Comparison of ENCODE assay signal across 2 cellular contexts in genomic region chr5:151254533-151254932, GRCh38.
TF ChIP-seq lines count a peak whose summit lies in the region.

No MANE protein-coding gene starts in this region.

TF ChIP-seq in GM23338, 12 proteins besides CTCF, POLR2A, EP300 and RAD21:
- no peak for TF ChIP-seq ZNF114 (CRISPR knock-in tag; IDR thresholded peaks at IDR 0.05)
- TF ChIP-seq ZNF462 (CRISPR knock-in tag; IDR thresholded peaks at IDR 0.05), result no peak
- TF ChIP-seq EZH2phosphoT487 (IDR thresholded peaks at IDR 0.05; ENCODE audit: unreplicated experiment), result no peak
- TF ChIP-seq, protein P1, sequence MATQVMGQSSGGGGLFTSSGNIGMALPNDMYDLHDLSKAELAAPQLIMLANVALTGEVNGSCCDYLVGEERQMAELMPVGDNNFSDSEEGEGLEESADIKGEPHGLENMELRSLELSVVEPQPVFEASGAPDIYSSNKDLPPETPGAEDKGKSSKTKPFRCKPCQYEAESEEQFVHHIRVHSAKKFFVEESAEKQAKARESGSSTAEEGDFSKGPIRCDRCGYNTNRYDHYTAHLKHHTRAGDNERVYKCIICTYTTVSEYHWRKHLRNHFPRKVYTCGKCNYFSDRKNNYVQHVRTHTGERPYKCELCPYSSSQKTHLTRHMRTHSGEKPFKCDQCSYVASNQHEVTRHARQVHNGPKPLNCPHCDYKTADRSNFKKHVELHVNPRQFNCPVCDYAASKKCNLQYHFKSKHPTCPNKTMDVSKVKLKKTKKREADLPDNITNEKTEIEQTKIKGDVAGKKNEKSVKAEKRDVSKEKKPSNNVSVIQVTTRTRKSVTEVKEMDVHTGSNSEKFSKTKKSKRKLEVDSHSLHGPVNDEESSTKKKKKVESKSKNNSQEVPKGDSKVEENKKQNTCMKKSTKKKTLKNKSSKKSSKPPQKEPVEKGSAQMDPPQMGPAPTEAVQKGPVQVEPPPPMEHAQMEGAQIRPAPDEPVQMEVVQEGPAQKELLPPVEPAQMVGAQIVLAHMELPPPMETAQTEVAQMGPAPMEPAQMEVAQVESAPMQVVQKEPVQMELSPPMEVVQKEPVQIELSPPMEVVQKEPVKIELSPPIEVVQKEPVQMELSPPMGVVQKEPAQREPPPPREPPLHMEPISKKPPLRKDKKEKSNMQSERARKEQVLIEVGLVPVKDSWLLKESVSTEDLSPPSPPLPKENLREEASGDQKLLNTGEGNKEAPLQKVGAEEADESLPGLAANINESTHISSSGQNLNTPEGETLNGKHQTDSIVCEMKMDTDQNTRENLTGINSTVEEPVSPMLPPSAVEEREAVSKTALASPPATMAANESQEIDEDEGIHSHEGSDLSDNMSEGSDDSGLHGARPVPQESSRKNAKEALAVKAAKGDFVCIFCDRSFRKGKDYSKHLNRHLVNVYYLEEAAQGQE (IDR thresholded peaks at IDR 0.05; ENCODE audit: unreplicated experiment), result no peak
- TF ChIP-seq ZNF331 (CRISPR knock-in tag; IDR thresholded peaks at IDR 0.05; ENCODE audit: low read depth), result no peak
- TF ChIP-seq POLR2AphosphoS5 (IDR thresholded peaks at IDR 0.05; ENCODE audit: low read depth), result no peak
- TF ChIP-seq ETS1 (IDR thresholded peaks at IDR 0.05), result no peak
- no peak for TF ChIP-seq EZH2 (IDR thresholded peaks at IDR 0.05; ENCODE audit: low read depth, unreplicated experiment)
- no peak for TF ChIP-seq CREB1 (CRISPR knock-in tag; IDR thresholded peaks at IDR 0.05; ENCODE audit: low read depth)
- TF ChIP-seq JUNB (IDR thresholded peaks at IDR 0.05; ENCODE audit: unreplicated experiment), result no peak
- no peak for TF ChIP-seq STAT1 (IDR thresholded peaks at IDR 0.05; ENCODE audit: unreplicated experiment)
- no peak for TF ChIP-seq NANOG (IDR thresholded peaks at IDR 0.05; ENCODE audit: borderline replicate concordance)

TF ChIP-seq in GM12878, 131 proteins besides CTCF, POLR2A, EP300 and RAD21:
- TF ChIP-seq EGR1 (IDR thresholded peaks at IDR 0.05; ENCODE audit: borderline replicate concordance in 1 of 2, low read depth in 2 of 2, low read length in 2 of 2) (no peak), BMI1 (IDR thresholded peaks at IDR 0.05; ENCODE audit: borderline replicate concordance) (no peak), CREM (IDR thresholded peaks at IDR 0.05; ENCODE audit: low read depth) (no peak), SREBF2 (IDR thresholded peaks at IDR 0.05; ENCODE audit: low read length) (no peak), IKZF1 (conservative IDR thresholded peaks at IDR 0.05) (no peak), CREB1 (IDR thresholded peaks at IDR 0.05; ENCODE audit: low read depth) (no peak), ZNF274 (IDR thresholded peaks at IDR 0.05; ENCODE audit: insufficient read depth, insufficient read length) (no peak), SP1 (IDR thresholded peaks at IDR 0.05; ENCODE audit: low read depth, low read length) (no peak), POLR2AphosphoS5 (IDR thresholded peaks at IDR 0.05; ENCODE audit: low read length) (no peak), ZNF24 (IDR thresholded peaks at IDR 0.05) (no peak), CHD1 (IDR thresholded peaks at IDR 0.05; ENCODE audit: low read depth, low read length) (no peak), E4F1 (IDR thresholded peaks at IDR 0.05; ENCODE audit: borderline replicate concordance, partially characterized antibody) (no peak), WRNIP1 (IDR thresholded peaks at IDR 0.05; ENCODE audit: borderline replicate concordance, low read depth, low read length) (no peak), MYC (IDR thresholded peaks at IDR 0.05; ENCODE audit: insufficient read depth, insufficient read length, insufficient replicate concordance, low read length, severe bottlenecking) (no peak), NKRF (conservative IDR thresholded peaks at IDR 0.05) (no peak), CHD2 (IDR thresholded peaks at IDR 0.05; ENCODE audit: borderline replicate concordance, low read depth, low read length) (no peak), SMAD5 (IDR thresholded peaks at IDR 0.05; ENCODE audit: low read depth) (no peak), CHD4 (IDR thresholded peaks at IDR 0.05) (no peak), MEF2B (IDR thresholded peaks at IDR 0.05; ENCODE audit: partially characterized antibody, poor library complexity, severe bottlenecking) (no peak)
- TF ChIP-seq, protein P2, sequence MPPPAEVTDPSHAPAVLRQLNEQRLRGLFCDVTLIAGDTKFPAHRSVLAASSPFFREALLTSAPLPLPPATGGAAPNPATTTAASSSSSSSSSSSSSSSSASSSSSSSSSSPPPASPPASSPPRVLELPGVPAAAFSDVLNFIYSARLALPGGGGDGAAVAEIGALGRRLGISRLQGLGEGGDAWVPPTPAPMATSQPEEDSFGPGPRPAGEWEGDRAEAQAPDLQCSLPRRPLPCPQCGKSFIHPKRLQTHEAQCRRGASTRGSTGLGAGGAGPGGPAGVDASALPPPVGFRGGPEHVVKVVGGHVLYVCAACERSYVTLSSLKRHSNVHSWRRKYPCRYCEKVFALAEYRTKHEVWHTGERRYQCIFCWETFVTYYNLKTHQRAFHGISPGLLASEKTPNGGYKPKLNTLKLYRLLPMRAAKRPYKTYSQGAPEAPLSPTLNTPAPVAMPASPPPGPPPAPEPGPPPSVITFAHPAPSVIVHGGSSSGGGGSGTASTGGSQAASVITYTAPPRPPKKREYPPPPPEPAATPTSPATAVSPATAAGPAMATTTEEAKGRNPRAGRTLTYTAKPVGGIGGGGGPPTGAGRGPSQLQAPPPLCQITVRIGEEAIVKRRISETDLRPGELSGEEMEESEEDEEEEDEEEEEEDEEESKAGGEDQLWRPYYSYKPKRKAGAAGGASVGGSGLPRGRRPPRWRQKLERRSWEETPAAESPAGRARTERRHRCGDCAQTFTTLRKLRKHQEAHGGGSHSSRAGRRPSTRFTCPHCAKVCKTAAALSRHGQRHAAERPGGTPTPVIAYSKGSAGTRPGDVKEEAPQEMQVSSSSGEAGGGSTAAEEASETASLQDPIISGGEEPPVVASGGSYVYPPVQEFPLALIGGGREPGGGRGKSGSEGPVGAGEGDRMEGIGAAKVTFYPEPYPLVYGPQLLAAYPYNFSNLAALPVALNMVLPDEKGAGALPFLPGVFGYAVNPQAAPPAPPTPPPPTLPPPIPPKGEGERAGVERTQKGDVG (CRISPR knock-in tag; IDR thresholded peaks at IDR 0.05), result no peak
